11 cellular contexts compared by ENCODE assay signal in the genomic region with DNA sequence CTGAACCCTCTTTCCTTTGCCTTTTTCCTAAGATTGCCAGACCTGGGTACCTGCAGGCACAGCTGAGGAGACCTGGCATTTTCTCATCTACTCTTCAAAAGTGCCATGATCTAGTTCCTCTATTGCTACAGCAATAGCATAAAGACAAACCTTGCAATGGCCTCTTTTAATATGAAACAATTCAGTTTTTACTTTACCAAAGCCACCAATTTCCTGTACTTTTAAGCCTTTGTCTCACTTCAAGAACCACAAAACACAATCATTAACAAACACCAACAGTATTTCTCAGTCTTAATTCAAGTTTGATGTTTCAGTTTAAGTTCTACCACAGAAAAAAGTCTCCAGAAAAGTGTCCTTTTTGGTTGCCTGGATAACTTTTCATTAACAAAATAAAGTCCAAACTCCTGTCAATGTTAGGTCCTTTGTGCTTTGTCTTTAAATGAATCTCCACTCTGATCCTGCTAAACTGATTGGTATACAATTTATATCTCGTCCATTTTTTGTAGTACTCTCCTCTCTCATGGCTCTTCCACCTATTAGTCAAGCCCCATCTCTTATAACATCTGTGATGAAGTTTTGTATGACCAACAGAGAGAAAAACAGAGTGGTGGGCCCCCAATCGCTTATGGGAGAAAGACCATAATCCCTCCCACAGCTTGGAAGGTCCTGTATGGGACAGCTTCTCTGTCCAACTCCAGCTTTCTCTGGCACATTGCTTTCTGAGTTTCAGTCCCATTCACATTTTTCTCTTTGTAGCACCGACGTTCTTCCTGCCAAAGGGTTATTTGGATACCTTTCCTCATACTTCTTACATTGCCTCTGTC. TPM values are rescaled to one million over a fixed set of nuclear protein-coding genes. Genes with fewer than 3 reads are reported as not detected.
DNase-seq lines count a peak whose midpoint lies in the region; ATAC-seq lines count a peak whose summit lies in the region.
"Had no signal": no experiment of that assay in that cellular context is flagged by ENCODE, and none has a peak within 500 bp of the region (broad histone marks: within the 10 kb centered on the region; RNA-seq: fewer than 3 reads in every experiment).

No MANE protein-coding gene starts in this region.

- ATAC-seq in GM18498 (IDR thresholded peaks at IDR 0.05; ENCODE audit: unreplicated experiment) = peak; percentile 74
- peak; percentile 69 for ATAC-seq in GM21367 (IDR thresholded peaks at IDR 0.05; ENCODE audit: unreplicated experiment)
- ATAC-seq in HG03139 (IDR thresholded peaks at IDR 0.05; ENCODE audit: unreplicated experiment) = peak; percentile 80
- peak; percentile 68 for ATAC-seq in activated T-helper 17 cell treated with anti-CD3 and anti-CD28 coated beads, Interleukin-2, amount 50 U/mL, for 72 hours (replicated peaks)
- ATAC-seq: gastroesophageal sphincter had no signal

- H3K27ac Mint-ChIP-seq in activated T-helper 17 cell treated with anti-CD3 and anti-CD28 coated beads, Interleukin-2, amount 50 U/mL, for 72 hours = peak overlapping the region; percentile 88

- no peaks in the 10 kb centered on the region for H3K27me3 Mint-ChIP-seq in activated T-helper 17 cell treated with anti-CD3 and anti-CD28 coated beads, Interleukin-2, amount 50 U/mL, for 72 hours

- DNase-seq in stimulated activated naive CD4-positive, alpha-beta T cell treated with Interleukin-2 at 50 U/mL for 16 hours (lab: John Stamatoyannopoulos, UW) = no peak
- no peak for DNase-seq in NCI-H2227 (lab: John Stamatoyannopoulos, UW; ENCODE audit: unreplicated experiment)
- no peak for DNase-seq in hippocampal formation (lab: John Stamatoyannopoulos, UW)
- no peak for DNase-seq in 8988T
- DNase-seq: NCI-H774, upper lobe of left lung had no signal

- peaks cover 6% of the 10 kb centered on the region for H3K9me3 Mint-ChIP-seq in activated T-helper 17 cell treated with anti-CD3 and anti-CD28 coated beads, Interleukin-2, amount 50 U/mL, for 72 hours

- H3K4me1 Mint-ChIP-seq in activated T-helper 17 cell treated with anti-CD3 and anti-CD28 coated beads, Interleukin-2, amount 50 U/mL, for 72 hours = peaks cover 35% of the 10 kb centered on the region

- H3K4me3 Mint-ChIP-seq in activated T-helper 17 cell treated with anti-CD3 and anti-CD28 coated beads, Interleukin-2, amount 50 U/mL, for 72 hours = peak overlapping the region; percentile 79

- no peaks in the 10 kb centered on the region for H3K36me3 Mint-ChIP-seq in activated T-helper 17 cell treated with anti-CD3 and anti-CD28 coated beads, Interleukin-2, amount 50 U/mL, for 72 hours (ENCODE audit: low read depth)

RNA-seq across cellular contexts. Expression of gene THEMIS, which starts 50.5 kb away (rescaled TPM):
- 10 to 100 TPM; 64.9 to 72.9 TPM for total RNA-seq in activated T-helper 17 cell treated with anti-CD3 and anti-CD28 coated beads, Interleukin-2, amount 50 U/mL, for 72 hours
